8 cellular contexts compared by ENCODE assay signal in the genomic region with DNA sequence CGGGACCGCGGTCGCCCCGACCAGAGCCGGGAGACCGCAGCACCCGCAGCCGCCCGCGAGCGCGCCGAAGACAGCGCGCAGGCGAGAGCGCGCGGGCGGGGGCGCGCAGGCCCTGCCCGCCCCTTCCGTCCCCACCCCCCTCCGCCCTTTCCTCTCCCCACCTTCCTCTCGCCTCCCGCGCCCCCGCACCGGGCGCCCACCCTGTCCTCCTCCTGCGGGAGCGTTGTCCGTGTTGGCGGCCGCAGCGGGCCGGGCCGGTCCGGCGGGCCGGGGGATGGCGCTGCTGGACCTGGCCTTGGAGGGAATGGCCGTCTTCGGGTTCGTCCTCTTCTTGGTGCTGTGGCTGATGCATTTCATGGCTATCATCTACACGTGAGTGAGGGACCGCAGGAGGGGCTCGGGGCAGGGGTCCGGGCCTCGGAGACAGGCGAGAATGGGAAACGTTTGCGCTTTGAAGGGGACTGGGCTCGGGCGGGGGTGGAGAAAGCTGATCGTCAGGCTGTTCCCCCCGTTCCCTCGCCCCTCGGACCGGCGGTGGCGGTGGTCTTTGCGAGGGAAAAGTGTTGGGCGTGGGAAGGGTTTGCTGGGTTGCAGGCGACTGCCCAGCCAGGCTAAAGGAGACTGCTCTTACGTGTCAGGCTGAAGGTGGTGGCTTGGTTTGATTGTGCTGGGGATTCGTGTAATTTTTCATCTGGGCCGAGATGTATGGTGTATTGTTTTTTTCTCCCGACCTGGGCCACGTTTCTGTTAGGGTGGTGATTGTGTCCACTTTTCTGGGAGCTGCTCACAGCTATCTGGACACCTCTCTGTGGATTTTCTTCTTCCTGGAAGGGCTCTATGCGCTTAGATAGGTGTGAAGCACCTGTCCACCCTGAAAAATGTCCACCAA. TPM values are rescaled to one million over a fixed set of nuclear protein-coding genes. Genes with fewer than 3 reads are reported as not detected.
A peak's percentile ranks its signal among the peaks of the same experiment; 100 is the strongest.
DNase-seq lines count a peak whose midpoint lies in the region; ATAC-seq and TF ChIP-seq lines count a peak whose summit lies in the region.

No MANE protein-coding gene starts in this region.

- peak overlapping the region; percentile 91 for H3K4me3 ChIP-seq in BE2C (ENCODE audit: low read depth, low read length)

- no peak overlapping the region for H3K4me3 Mint-ChIP-seq in activated naive CD8-positive, alpha-beta T cell treated with anti-CD3 and anti-CD28 coated beads, Interleukin-2, amount 10 ng/mL, durations not matched to agents 7 days and 5 days
- H3K4me3 Mint-ChIP-seq in progenitor cell of endocrine pancreas (ENCODE audit: low read depth) = peak overlapping the region; percentile 85

- POLR2A ChIA-PET in activated naive CD8-positive, alpha-beta T cell treated with anti-CD3 and anti-CD28 coated beads, Interleukin-2, amount 10 ng/mL, durations not matched to agents 7 days and 5 days (lab: Charles Lee) = interaction anchor here (0.6 to 3.6 kb wide), 32 partner anchors 11 to 483 kb away, joined by 3 to 29 read pairs (median 5); partner anchors contain the start of genes DNAJC25, HSDL2 and PTBP3

- no peaks in the 10 kb centered on the region for H3K36me3 ChIP-seq in BE2C

- DNase-seq in BE2C (peak; percentile 64), OCI-M1 (lab: John Stamatoyannopoulos, UW) (peak; percentile 73), left cardiac atrium (peak; percentile 71), progenitor cell of endocrine pancreas (ENCODE audit: low spot score, unreplicated experiment) (peak; percentile 43), NCI-H1436 treated with DMSO at 0.1 percent for 48 hours (lab: John Stamatoyannopoulos, UW) (no peak)
- DNase-seq in activated naive CD8-positive, alpha-beta T cell treated with anti-CD3 and anti-CD28 coated beads, Interleukin-2, amount 10 ng/mL, durations not matched to agents 7 days and 5 days = no peak

- no peaks in the 10 kb centered on the region for H3K9me3 ChIP-seq in BE2C

- H3K27me3 Mint-ChIP-seq in activated naive CD8-positive, alpha-beta T cell treated with anti-CD3 and anti-CD28 coated beads, Interleukin-2, amount 10 ng/mL, durations not matched to agents 7 days and 5 days = no peaks in the 10 kb centered on the region
- H3K27me3 Mint-ChIP-seq in progenitor cell of endocrine pancreas = no peaks in the 10 kb centered on the region

- peak; percentile 14 for ATAC-seq in GM18870 (IDR thresholded peaks at IDR 0.05; ENCODE audit: unreplicated experiment)
- peak; percentile 35 for ATAC-seq in HG03095 (IDR thresholded peaks at IDR 0.05; ENCODE audit: unreplicated experiment)
- peak; percentile 44 for ATAC-seq in activated naive CD8-positive, alpha-beta T cell treated with anti-CD3 and anti-CD28 coated beads, Interleukin-2, amount 10 ng/mL, durations not matched to agents 7 days and 5 days (ENCODE audit: low read depth)
- peak; percentile 81 for ATAC-seq in left cardiac atrium

- TF ChIP-seq CTCF in BE2C (IDR thresholded peaks at IDR 0.05; ENCODE audit: low read depth, low read length) = no peak
- TF ChIP-seq CTCF in progenitor cell of endocrine pancreas (IDR thresholded peaks at IDR 0.05; ENCODE audit: unreplicated experiment) = no peak

- H3K27me3 ChIP-seq in BE2C = no peaks in the 10 kb centered on the region

- no peak overlapping the region for H3K27ac Mint-ChIP-seq in activated naive CD8-positive, alpha-beta T cell treated with anti-CD3 and anti-CD28 coated beads, Interleukin-2, amount 10 ng/mL, durations not matched to agents 7 days and 5 days
- no peak overlapping the region for H3K27ac Mint-ChIP-seq in progenitor cell of endocrine pancreas

- peaks cover 10% of the 10 kb centered on the region for H3K4me1 Mint-ChIP-seq in activated naive CD8-positive, alpha-beta T cell treated with anti-CD3 and anti-CD28 coated beads, Interleukin-2, amount 10 ng/mL, durations not matched to agents 7 days and 5 days
- H3K4me1 Mint-ChIP-seq in progenitor cell of endocrine pancreas (ENCODE audit: low read depth) = peaks cover 6% of the 10 kb centered on the region

- H3K4me1 ChIP-seq in BE2C = peaks cover 5% of the 10 kb centered on the region; the same call in 1 of the 2 replicates

- H3K9me3 Mint-ChIP-seq in activated naive CD8-positive, alpha-beta T cell treated with anti-CD3 and anti-CD28 coated beads, Interleukin-2, amount 10 ng/mL, durations not matched to agents 7 days and 5 days = no peaks in the 10 kb centered on the region
- H3K9me3 Mint-ChIP-seq in progenitor cell of endocrine pancreas (ENCODE audit: low read depth) = no peaks in the 10 kb centered on the region

- intact Hi-C loops in left cardiac atrium (cut with DNase I) = loop anchor here in 1 of 2 donors (10.0 kb wide), 1 partner anchor 168 kb away; no protein-coding TSS in a partner anchor

- H3K36me3 Mint-ChIP-seq in activated naive CD8-positive, alpha-beta T cell treated with anti-CD3 and anti-CD28 coated beads, Interleukin-2, amount 10 ng/mL, durations not matched to agents 7 days and 5 days = no peaks in the 10 kb centered on the region
- no peaks in the 10 kb centered on the region for H3K36me3 Mint-ChIP-seq in progenitor cell of endocrine pancreas (ENCODE audit: insufficient read depth)

RNA-seq across cellular contexts. Expression of gene UGCG, which starts 0.6 kb away (rescaled TPM):
- polyA plus RNA-seq in BE2C (2012; ENCODE audit: insufficient read depth, insufficient read length, low read depth) = 8.2 TPM
- 10 to 100 TPM; 24.9 to 27.1 TPM for total RNA-seq in activated naive CD8-positive, alpha-beta T cell treated with anti-CD3 and anti-CD28 coated beads, Interleukin-2, amount 10 ng/mL, durations not matched to agents 7 days and 5 days
- total RNA-seq in left cardiac atrium = 10 to 100 TPM; 12.7 to 21.1 TPM
- total RNA-seq in progenitor cell of endocrine pancreas = 26.8 and 27.7 TPM in 2 replicates

Comparison
In these comparisons a context has a peak if more than half of its experiments do, and no peak if none do; other contexts are left out.
1. DNase-seq: peak in BE2C (single experiment), OCI-M1 (single experiment), left cardiac atrium (single experiment) and progenitor cell of endocrine pancreas (single experiment); none in activated naive CD8-positive, alpha-beta T cell treated with anti-CD3 and anti-CD28 coated beads, Interleukin-2, amount 10 ng/mL, durations not matched to agents 7 days and 5 days (single experiment) and NCI-H1436 treated with DMSO at 0.1 percent for 48 hours (single experiment).
2. ATAC-seq: peak in every context shown above with its lines; median percentile 81 in left cardiac atrium; 44 in activated naive CD8-positive, alpha-beta T cell treated with anti-CD3 and anti-CD28 coated beads, Interleukin-2, amount 10 ng/mL, durations not matched to agents 7 days and 5 days; 35 in HG03095; 14 in GM18870.